8 cellular contexts compared by ENCODE assay signal in genomic region chr4:86935499-86935832, GRCh38. TPM values are rescaled to one million over a fixed set of nuclear protein-coding genes. Genes with fewer than 3 reads are reported as not detected.
DNase-seq lines count a peak whose midpoint lies in the region; ATAC-seq and TF ChIP-seq lines count a peak whose summit lies in the region.

No MANE protein-coding gene starts in this region.

- H3K36me3 ChIP-seq in endodermal cell (ENCODE audit: control insufficient read depth, insufficient read depth, low read length) = peaks cover 8% of the 10 kb centered on the region
- peaks cover 4% of the 10 kb centered on the region for H3K36me3 ChIP-seq in muscle layer of colon (ENCODE audit: insufficient read depth, low read length)

- H3K27ac Mint-ChIP-seq in endodermal cell = peak overlapping the region; percentile 94

- H3K36me3 Mint-ChIP-seq in endodermal cell (ENCODE audit: low read depth) = peaks cover 14% of the 10 kb centered on the region

- ATAC-seq in HG03442 (IDR thresholded peaks at IDR 0.05; ENCODE audit: unreplicated experiment) = no peak

- H3K9ac ChIP-seq in endodermal cell (ENCODE audit: extremely low read depth, low read length, poor library complexity, severe bottlenecking) (peak overlapping the region; percentile 85), muscle layer of colon (ENCODE audit: low read length) (peak overlapping the region; percentile 98)

- TF ChIP-seq CTCF in endodermal cell (conservative IDR thresholded peaks at IDR 0.05) = no peak

- H3K27me3 ChIP-seq in endodermal cell (ENCODE audit: control insufficient read depth, insufficient read depth, low read length, poor library complexity, severe bottlenecking) (no peaks in the 10 kb centered on the region), muscle layer of colon (ENCODE audit: control insufficient read depth in 1 of 2, insufficient read depth in 2 of 2, low read length in 2 of 2) (no peaks in the 10 kb centered on the region)

- H3K27ac ChIP-seq in endodermal cell (ENCODE audit: low read depth, low read length) (no peak overlapping the region), muscle layer of colon (ENCODE audit: low read depth, low read length) (peak overlapping the region; percentile 93)

- DNase-seq in activated T-cell treated with anti-CD3 and anti-CD28 coated beads for 4 hours (peak; percentile 21), T-helper 1 cell (peak in 3 of 5 donors; percentile 13 to 36 (median 22)), endodermal cell (no peak), ureter (ENCODE audit: low spot score) (peak; percentile 62), HCEC 1CT (no peak)
- DNase-seq in activated T-cell treated with anti-CD3 and anti-CD28 coated beads, Interleukin-2, amount 50 U/mL, for 1 hour = no peak

- WGBS in endodermal cell (ENCODE audit: insufficient coverage in 1 of 2, insufficient read length in 1 of 2), 2 experiments = 0% methylated on average over 21 of the region's 21 CpGs; no CpG with 5 or more reads in 1 of the 2 experiments

- no peaks in the 10 kb centered on the region for H3K4me1 ChIP-seq in endodermal cell (ENCODE audit: control insufficient read depth, insufficient read depth, low read length)
- peaks cover 45% of the 10 kb centered on the region for H3K4me1 ChIP-seq in muscle layer of colon (ENCODE audit: insufficient read depth, low read length)

- H3K4me3 ChIP-seq in endodermal cell (ENCODE audit: low read length) (peak overlapping the region; percentile 87), muscle layer of colon (ENCODE audit: low read depth in 1 of 2, low read length in 2 of 2) (peak overlapping the region; percentile 90 to 97)

- H3K9me3 Mint-ChIP-seq in endodermal cell = no peaks in the 10 kb centered on the region

- no peaks in the 10 kb centered on the region for H3K27me3 Mint-ChIP-seq in endodermal cell (ENCODE audit: insufficient read depth)

- H3K4me1 Mint-ChIP-seq in endodermal cell = peaks cover 34% of the 10 kb centered on the region

- peak overlapping the region; percentile 79 for H3K4me3 Mint-ChIP-seq in endodermal cell

- H3K9me3 ChIP-seq in endodermal cell (ENCODE audit: control insufficient read depth, low read length) = no peaks in the 10 kb centered on the region
- H3K9me3 ChIP-seq in muscle layer of colon (ENCODE audit: low read length) = no peaks in the 10 kb centered on the region

RNA-seq across cellular contexts. Expression of gene AFF1, which starts 0.7 kb away (rescaled TPM):
- 100 to 1,000 TPM; 134 to 171 TPM for total RNA-seq in endodermal cell
- polyA plus RNA-seq in endodermal cell (2013, experiment 1 of 2) = 30.2 TPM
- 31.3 TPM for polyA plus RNA-seq in endodermal cell (2013, experiment 2 of 2)
- 194 TPM for total RNA-seq in ureter

RNA-seq across cellular contexts. Expression of gene C4orf36, which starts 43.2 kb away (rescaled TPM):
- 1 to 10 TPM; 2.2 to 3.7 TPM for total RNA-seq in endodermal cell
- polyA plus RNA-seq in endodermal cell (2013, experiment 1 of 2) = 2.2 TPM
- 2.2 TPM for polyA plus RNA-seq in endodermal cell (2013, experiment 2 of 2)
- total RNA-seq in ureter = 2.1 TPM

Comparison
In these comparisons a context has a peak if more than half of its experiments do, and no peak if none do; other contexts are left out.
1. DNase-seq: peak in activated T-cell treated with anti-CD3 and anti-CD28 coated beads for 4 hours (single experiment), T-helper 1 cell (3 of 5) and ureter (single experiment); none in activated T-cell treated with anti-CD3 and anti-CD28 coated beads, Interleukin-2, amount 50 U/mL, for 1 hour (single experiment), endodermal cell (single experiment) and HCEC 1CT (single experiment).